1 cellular context compared by ENCODE assay signal in the genomic region with DNA sequence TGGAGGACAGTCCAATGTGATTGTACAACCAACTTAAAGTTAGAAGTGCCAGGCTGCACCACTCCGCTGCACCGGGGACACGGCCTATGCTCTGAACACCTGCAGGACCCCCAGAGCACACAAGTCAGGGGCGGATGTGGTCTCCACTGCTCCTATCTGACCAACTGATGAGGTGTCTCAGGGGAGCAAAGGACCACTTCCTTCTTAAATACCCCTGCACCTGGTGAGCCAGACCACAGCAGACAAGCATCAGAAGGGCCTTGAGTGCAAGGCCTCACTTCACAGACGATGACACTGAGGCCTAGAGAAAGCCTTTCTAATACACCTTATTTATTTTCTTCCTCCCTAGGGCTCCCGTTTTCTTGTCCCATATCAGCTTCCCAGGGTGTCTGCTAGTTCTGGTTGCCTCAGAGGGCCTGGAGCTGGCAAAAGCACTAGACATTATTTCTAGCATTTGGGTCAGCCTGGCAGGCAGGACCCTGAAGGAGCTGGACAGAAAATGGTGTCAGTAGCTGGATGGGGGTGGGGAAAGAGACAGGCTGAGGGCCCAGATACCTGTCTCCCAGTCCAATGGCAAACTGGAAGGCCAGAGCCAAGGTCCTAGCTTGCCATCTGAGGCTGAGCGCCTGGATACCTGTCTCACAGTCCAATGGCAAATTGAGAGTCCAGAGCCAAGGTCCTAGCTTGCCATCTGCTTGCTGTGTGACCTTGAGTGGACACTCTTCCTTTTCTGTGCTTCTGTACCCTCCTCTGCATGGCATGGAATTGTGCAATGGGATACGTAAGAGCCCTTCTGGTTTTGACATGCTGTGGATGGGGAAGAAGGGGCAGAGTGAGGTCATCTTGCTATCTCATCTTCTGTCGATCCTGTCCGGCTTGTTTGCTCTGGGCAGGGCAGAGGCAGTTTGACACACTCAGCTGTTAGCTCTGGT.
TF ChIP-seq lines count a peak whose summit lies in the region.

No MANE protein-coding gene starts in this region.

TF ChIP-seq in HCT116, 20 proteins besides CTCF, POLR2A, EP300 and RAD21 (continued from another document):
- TF ChIP-seq POLR2AphosphoS5 (IDR thresholded peaks at IDR 0.05; ENCODE audit: low read depth, low read length) (no peak), EZH2 (IDR thresholded peaks at IDR 0.05) (no peak), YY1 (IDR thresholded peaks at IDR 0.05; ENCODE audit: extremely low read depth, insufficient replicate concordance, low read depth, low read length) (no peak)
- TF ChIP-seq, protein P1, sequence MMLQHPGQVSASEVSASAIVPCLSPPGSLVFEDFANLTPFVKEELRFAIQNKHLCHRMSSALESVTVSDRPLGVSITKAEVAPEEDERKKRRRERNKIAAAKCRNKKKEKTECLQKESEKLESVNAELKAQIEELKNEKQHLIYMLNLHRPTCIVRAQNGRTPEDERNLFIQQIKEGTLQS (IDR thresholded peaks at IDR 0.05) = no peak
